21 cellular contexts compared by ENCODE assay signal in genomic region chr14:101891471-101891870, GRCh38.
"Had no signal": no experiment of that assay in that cellular context is flagged by ENCODE, and none has a peak within 500 bp of the region (broad histone marks: within the 10 kb centered on the region; RNA-seq: fewer than 3 reads in every experiment).

No MANE protein-coding gene starts in this region.

- H3K4me1 ChIP-seq: foreskin keratinocyte, thyroid gland had no signal

- H3K27me3 ChIP-seq: foreskin keratinocyte, hepatocyte, thyroid gland had no signal

- H3K27ac ChIP-seq: foreskin keratinocyte, hepatocyte, thyroid gland had no signal

- H3K4me3 Mint-ChIP-seq: activated CD8-positive, alpha-beta T cell treated with anti-CD3 and anti-CD28 coated beads for 36 hours; activated naive CD4-positive, alpha-beta T cell treated with anti-CD3 and anti-CD28 coated beads, Interleukin-2, amount 50 U/mL, for 24 hours; brain; dendritic cell treated with granulocyte-macrophage colony-stimulating factor and Interleukin-4, amounts not matched to agents 40 ng/mL and 50 ng/mL, for 4 days; nephron progenitor cell; WTC11 had no signal

- H3K4me3 ChIP-seq: hepatocyte, thyroid gland had no signal

- H3K79me2 ChIP-seq: hepatocyte had no signal

- H3K9me3 Mint-ChIP-seq: activated CD8-positive, alpha-beta T cell treated with anti-CD3 and anti-CD28 coated beads for 36 hours; activated naive CD4-positive, alpha-beta T cell treated with anti-CD3 and anti-CD28 coated beads, Interleukin-2, amount 50 U/mL, for 24 hours; dendritic cell treated with granulocyte-macrophage colony-stimulating factor and Interleukin-4, amounts not matched to agents 40 ng/mL and 50 ng/mL, for 4 days; nephron progenitor cell; WTC11 had no signal

- H3K4me1 Mint-ChIP-seq: activated naive CD4-positive, alpha-beta T cell treated with anti-CD3 and anti-CD28 coated beads, Interleukin-2, amount 50 U/mL, for 24 hours; brain; nephron progenitor cell; WTC11 had no signal

- H3K27ac Mint-ChIP-seq: activated CD8-positive, alpha-beta T cell treated with anti-CD3 and anti-CD28 coated beads for 36 hours; activated naive CD4-positive, alpha-beta T cell treated with anti-CD3 and anti-CD28 coated beads, Interleukin-2, amount 50 U/mL, for 24 hours; brain; dendritic cell treated with granulocyte-macrophage colony-stimulating factor and Interleukin-4, amounts not matched to agents 40 ng/mL and 50 ng/mL, for 4 days; nephron progenitor cell; progenitor cell of endocrine pancreas; WTC11 had no signal

- DNase-seq: activated CD4-positive, alpha-beta T cell treated with anti-CD3 and anti-CD28 coated beads for 4 hours; activated CD8-positive, alpha-beta T cell treated with anti-CD3 and anti-CD28 coated beads for 36 hours; activated effector memory CD4-positive, alpha-beta T cell treated with Interleukin-2 at 50 U/mL for 16 hours; activated T-cell treated with anti-CD3 and anti-CD28 coated beads, Interleukin-2, amount 50 U/mL, for 48 hours; aorta; effector CD4-positive, alpha-beta T cell; foreskin keratinocyte; left ventricle myocardium superior; nephron progenitor cell; occipital lobe; retina; stimulated activated CD4-positive, alpha-beta T cell treated with anti-CD3 and anti-CD28 coated beads, Interleukin-4, amount 100 ng/mL, for 24 hours; stimulated activated naive CD4-positive, alpha-beta T cell treated with Interleukin-2 at 50 U/mL for 16 hours; T1000; thyroid gland had no signal

- ATAC-seq: activated CD8-positive, alpha-beta T cell treated with anti-CD3 and anti-CD28 coated beads for 36 hours; foreskin keratinocyte; left ventricle myocardium superior; WTC11 had no signal

- H3K27me3 Mint-ChIP-seq: activated CD8-positive, alpha-beta T cell treated with anti-CD3 and anti-CD28 coated beads for 36 hours; activated naive CD4-positive, alpha-beta T cell treated with anti-CD3 and anti-CD28 coated beads, Interleukin-2, amount 50 U/mL, for 24 hours; brain; dendritic cell treated with granulocyte-macrophage colony-stimulating factor and Interleukin-4, amounts not matched to agents 40 ng/mL and 50 ng/mL, for 4 days; progenitor cell of endocrine pancreas had no signal

- H3K9me3 ChIP-seq: thyroid gland had no signal

- H3K4me2 ChIP-seq: hepatocyte had no signal

- H2AFZ ChIP-seq: hepatocyte had no signal
